In the genomic region with DNA sequence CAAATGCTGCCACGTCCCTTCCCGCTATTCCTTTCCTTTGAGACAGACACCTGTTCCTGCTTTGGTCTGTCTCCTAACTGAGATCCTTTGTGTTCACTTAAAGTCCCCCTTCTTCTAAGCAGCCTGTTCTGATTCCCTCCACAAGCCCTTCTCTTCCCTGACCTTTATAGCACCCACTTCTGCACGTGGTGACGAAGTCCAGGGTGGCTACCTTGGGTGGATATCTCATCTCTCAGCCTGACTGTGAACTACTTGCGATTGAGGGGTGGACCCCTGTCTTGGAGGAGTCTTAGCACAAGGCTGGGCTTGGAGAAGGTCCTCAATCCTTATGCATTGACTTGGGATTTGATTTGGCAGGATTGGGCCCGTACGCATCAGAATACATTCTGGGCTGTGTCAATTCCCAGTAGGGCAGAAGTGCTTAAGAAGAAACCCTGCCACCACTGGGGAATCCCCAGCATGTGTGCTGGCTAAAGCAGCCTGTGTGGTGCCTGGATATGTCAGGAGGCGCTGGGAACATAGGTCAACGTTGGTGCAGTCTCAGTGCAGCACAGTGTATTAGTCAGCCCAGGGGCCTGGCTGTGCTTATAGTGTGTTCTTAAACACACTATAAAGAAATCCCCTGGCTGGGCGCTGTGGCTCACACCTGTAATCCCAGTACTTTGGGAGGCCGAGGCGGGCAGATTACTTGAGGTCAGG, we compare ENCODE assay signal across 16 cellular contexts. TPM values are rescaled to one million over a fixed set of nuclear protein-coding genes. Genes with fewer than 3 reads are reported as not detected.
DNase-seq lines count a peak whose midpoint lies in the region; ATAC-seq lines count a peak whose summit lies in the region.
"Had no signal": no experiment of that assay in that cellular context is flagged by ENCODE, and none has a peak within 500 bp of the region (broad histone marks: within the 10 kb centered on the region; RNA-seq: fewer than 3 reads in every experiment).

No MANE protein-coding gene starts in this region.

- H3K27ac ChIP-seq in duodenal mucosa (ENCODE audit: low read depth, low read length) (peak overlapping the region; percentile 43), muscle layer of duodenum (ENCODE audit: low read length) (peak overlapping the region; percentile 33)
- H3K27ac ChIP-seq: dorsolateral prefrontal cortex had no signal

- H3K27me3 ChIP-seq in MG63 (no peaks in the 10 kb centered on the region), duodenal mucosa (ENCODE audit: control insufficient read depth in 1 of 2, insufficient read depth in 2 of 2, low read length in 2 of 2) (no peaks in the 10 kb centered on the region), muscle layer of duodenum (ENCODE audit: low read depth, low read length) (no peaks in the 10 kb centered on the region)
- H3K27me3 ChIP-seq: dorsolateral prefrontal cortex had no signal

- H3K4me3 ChIP-seq in MG63 (no peak overlapping the region), duodenal mucosa (ENCODE audit: low read depth in 1 of 2, low read length in 2 of 2) (peak overlapping the region in 1 of 2 donors; percentile 15), muscle layer of duodenum (ENCODE audit: low read depth in 1 of 2, low read length in 2 of 2) (no peak overlapping the region)
- H3K4me3 ChIP-seq: dorsolateral prefrontal cortex had no signal

- H3K9me3 ChIP-seq in MG63, result no peaks in the 10 kb centered on the region
- H3K9me3 ChIP-seq in duodenal mucosa (ENCODE audit: control insufficient read depth in 1 of 2, low read length in 2 of 2), result no peaks in the 10 kb centered on the region
- no peaks in the 10 kb centered on the region for H3K9me3 ChIP-seq in muscle layer of duodenum (ENCODE audit: control insufficient read depth in 1 of 2, low read length in 2 of 2)

- peak; percentile 42 for DNase-seq in DMS53 treated with DMSO at 0.1 percent for 48 hours (lab: John Stamatoyannopoulos, UW; ENCODE audit: unreplicated experiment)
- peak; percentile 63 for DNase-seq in MG63
- DNase-seq in activated T-cell treated with anti-CD3 and anti-CD28 coated beads for 4 hours, result no peak
- DNase-seq in superior temporal gyrus (ENCODE audit: extremely low spot score), result no peak
- DNase-seq: activated CD4-positive, alpha-beta T cell treated with anti-CD3 and anti-CD28 coated beads for 1 hour; activated gamma-delta T cell; CD8-positive, alpha-beta memory T cell; dorsolateral prefrontal cortex; NCI-H187 treated with DMSO at 0.1 percent for 48 hours; SIG-M5; substantia nigra had no signal

- H3K36me3 ChIP-seq in MG63, result peaks cover 39% of the 10 kb centered on the region
- no peaks in the 10 kb centered on the region for H3K36me3 ChIP-seq in duodenal mucosa (ENCODE audit: control insufficient read depth in 1 of 2, insufficient read depth in 2 of 2, low read length in 2 of 2)
- no peaks in the 10 kb centered on the region for H3K36me3 ChIP-seq in muscle layer of duodenum (ENCODE audit: control insufficient read depth in 1 of 2, insufficient read depth in 2 of 2, low read length in 2 of 2)

- peaks cover 10 to 14% of the 10 kb centered on the region in 2 donors for H3K4me1 ChIP-seq in duodenal mucosa (ENCODE audit: control insufficient read depth in 1 of 2, insufficient read depth in 2 of 2, low read length in 2 of 2)
- peaks cover 0 to 6% of the 10 kb centered on the region in 2 donors for H3K4me1 ChIP-seq in muscle layer of duodenum (ENCODE audit: control insufficient read depth in 1 of 2, insufficient read depth in 2 of 2, low read length in 2 of 2)

- peak overlapping the region in 1 of 2 donors; percentile 35 for H3K9ac ChIP-seq in duodenal mucosa (ENCODE audit: low read depth in 1 of 2, low read length in 2 of 2)

- ATAC-seq in HG02981 (IDR thresholded peaks at IDR 0.05; ENCODE audit: unreplicated experiment) (no peak), HG02884 (IDR thresholded peaks at IDR 0.05; ENCODE audit: unreplicated experiment) (no peak)
- ATAC-seq: natural killer cell treated with Interleukin-12 subunit alpha and Interleukin-12 subunit beta and Interleukin-15 and Interleukin-18, amount 100 ng/mL, for 72 hours had no signal

RNA-seq across cellular contexts. Expression of gene KRT80, which starts 23.6 kb away (rescaled TPM):
- total RNA-seq in MG63 (2014; rRNA removed; shearing (Covaris generic); ENCODE audit: low replicate concordance), result 12.0 and 18.2 TPM in 2 replicates
- total RNA-seq: CD8-positive, alpha-beta memory T cell; natural killer cell treated with Interleukin-12 subunit alpha and Interleukin-12 subunit beta and Interleukin-15 and Interleukin-18, amount 100 ng/mL, for 72 hours had no signal

Comparison
In these comparisons a context has a peak if more than half of its experiments do, and no peak if none do; other contexts are left out.
1. DNase-seq: peak in DMS53 treated with DMSO at 0.1 percent for 48 hours (single experiment) and MG63 (single experiment); none in activated T-cell treated with anti-CD3 and anti-CD28 coated beads for 4 hours (single experiment) and superior temporal gyrus (single experiment).